26 cellular contexts compared by ENCODE assay signal in the genomic region with DNA sequence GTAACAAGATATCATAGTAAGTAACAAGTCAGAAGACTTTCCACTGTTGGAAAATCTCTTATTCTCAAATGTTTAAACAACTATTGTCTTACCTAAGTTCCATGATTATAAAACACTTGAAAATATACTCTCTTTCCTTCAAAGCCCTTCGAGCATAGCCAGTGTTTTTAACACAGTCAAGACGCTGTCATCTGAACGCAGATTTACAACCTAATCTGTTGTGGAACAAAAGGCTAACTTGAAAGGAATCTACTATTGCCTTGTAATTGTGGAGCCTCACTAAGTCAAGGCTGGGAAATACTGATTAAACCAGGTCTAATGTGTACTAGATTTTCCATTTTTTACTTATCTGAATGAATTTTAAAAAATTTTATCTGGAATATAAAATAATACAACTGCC.
"Had no signal": no experiment of that assay in that cellular context is flagged by ENCODE, and none has a peak within 500 bp of the region (broad histone marks: within the 10 kb centered on the region; RNA-seq: fewer than 3 reads in every experiment).

No MANE protein-coding gene starts in this region.

- DNase-seq: activated B cell treated with CpG ODN at 0.5 μM for 24 hours; activated CD4-positive, alpha-beta T cell treated with anti-CD3 and anti-CD28 coated beads for 1 hour; activated CD4-positive, alpha-beta T cell treated with anti-CD3 and anti-CD28 coated beads, Interleukin-2, amount 10 ng/mL, durations not matched to agents 24 days and 14 days; activated CD4-positive, alpha-beta T cell treated with anti-CD3 and anti-CD28 coated beads, Interleukin-2, amount 50 U/mL, for 48 hours; activated CD8-positive, alpha-beta memory T cell treated with anti-CD3 and anti-CD28 coated beads, Interleukin-2, amount 10 ng/mL, durations not matched to agents 7 days and 5 days; activated effector memory CD4-positive, alpha-beta T cell treated with Interleukin-2 at 50 U/mL for 16 hours; activated naive CD4-positive, alpha-beta T cell; activated naive CD8-positive, alpha-beta T cell treated with anti-CD3 and anti-CD28 coated beads, Interleukin-2, amount 50 U/mL, for 24 hours; activated T-cell treated with anti-CD3 and anti-CD28 coated beads, Interleukin-2, amount 50 U/mL, for 24 hours; amniotic stem cell; KG1; NCI-H1048; NCI-H1930; NCI-H345; NCI-H510A; NCI-H526 treated with DMSO at 0.1 percent for 48 hours; NK-92 treated with Interleukin-12 subunit alpha and Interleukin-12 subunit beta, amount 100 ng/mL, for 24 hours; OCI-M1; RPMI8226; T-cell; T-helper 2 cell; T1000 had no signal

- H3K4me3 ChIP-seq: ascending aorta, SK-N-MC had no signal

- H3K9me3 ChIP-seq: ascending aorta had no signal

- H3K27me3 ChIP-seq: ascending aorta had no signal

- H3K27ac ChIP-seq: ascending aorta, SK-N-MC had no signal

- ATAC-seq: activated CD8-positive, alpha-beta memory T cell treated with anti-CD3 and anti-CD28 coated beads, Interleukin-2, amount 10 ng/mL, durations not matched to agents 7 days and 5 days; activated naive CD8-positive, alpha-beta T cell treated with anti-CD3 and anti-CD28 coated beads, Interleukin-2, amount 50 U/mL, for 24 hours; Panc1; Right ventricle myocardium inferior; T-cell had no signal

- H3K4me1 ChIP-seq: ascending aorta had no signal

- H3K36me3 ChIP-seq: ascending aorta had no signal
